In the genomic region with DNA sequence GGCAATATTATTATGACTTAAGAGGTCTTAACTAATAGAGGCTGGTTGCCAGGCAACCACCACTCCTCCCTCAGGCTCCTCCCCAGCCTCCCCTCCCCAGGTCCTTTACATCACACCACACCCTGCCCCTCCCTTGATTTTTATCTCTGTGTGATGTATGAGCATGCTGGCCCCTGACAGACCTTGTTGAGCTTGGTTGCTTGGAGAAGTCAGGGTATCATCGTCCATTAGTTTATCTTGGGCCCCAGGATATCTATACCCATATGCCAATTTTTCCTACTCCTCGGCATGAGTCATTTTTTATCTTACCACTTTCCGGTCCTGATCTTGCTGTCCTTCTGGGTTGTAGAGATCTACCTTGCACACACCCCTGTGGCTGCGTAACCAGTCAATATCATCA, we compare ENCODE assay signal across 24 cellular contexts. TPM values are rescaled to one million over a fixed set of nuclear protein-coding genes. Genes with fewer than 3 reads are reported as not detected.
"Had no signal": no experiment of that assay in that cellular context is flagged by ENCODE, and none has a peak within 500 bp of the region (broad histone marks: within the 10 kb centered on the region; RNA-seq: fewer than 3 reads in every experiment).

No MANE protein-coding gene starts in this region.

- H3K9me3 ChIP-seq: adrenal gland, lower lobe of right lung, sigmoid colon, spleen, thoracic aorta, upper lobe of left lung had no signal

- H3K27ac Mint-ChIP-seq: activated naive CD4-positive, alpha-beta T cell treated with anti-CD3 and anti-CD28 coated beads, Interleukin-2, amount 50 U/mL, for 24 hours; activated T-cell treated with anti-CD3 and anti-CD28 coated beads, Interleukin-2, amount 50 U/mL, for 72 hours; effector memory CD8-positive, alpha-beta T cell; mesothelial cell of epicardium; nephron; stimulated activated naive B cell treated with anti-CD40 and anti-IgM and Interleukin-4, amounts not matched to agents 10 μg/mL and 1 μg/mL and 100 μg/mL, for 72 hours had no signal

- H3K27me3 ChIP-seq: sigmoid colon, upper lobe of left lung had no signal

- H3K36me3 ChIP-seq: adrenal gland, lower lobe of right lung, sigmoid colon, spleen, thoracic aorta, upper lobe of left lung, WERI-Rb-1 had no signal

- H3K27ac ChIP-seq: adrenal gland, lower lobe of right lung, sigmoid colon, spleen, thoracic aorta, upper lobe of left lung, WERI-Rb-1 had no signal

- H3K9me3 Mint-ChIP-seq: activated naive CD4-positive, alpha-beta T cell treated with anti-CD3 and anti-CD28 coated beads, Interleukin-2, amount 50 U/mL, for 24 hours; activated T-cell treated with anti-CD3 and anti-CD28 coated beads, Interleukin-2, amount 50 U/mL, for 72 hours; effector memory CD8-positive, alpha-beta T cell; nephron; stimulated activated naive B cell treated with anti-CD40 and anti-IgM and Interleukin-4, amounts not matched to agents 10 μg/mL and 1 μg/mL and 100 μg/mL, for 72 hours had no signal

- H3K4me3 ChIP-seq: adrenal gland, lower lobe of right lung, sigmoid colon, spleen, thoracic aorta, upper lobe of left lung had no signal

- DNase-seq: activated CD4-positive, alpha-beta T cell treated with anti-CD3 and anti-CD28 coated beads for 1 hour; activated effector memory CD4-positive, alpha-beta T cell treated with anti-CD3 and anti-CD28 coated beads, Interleukin-2, amount 50 U/mL, for 16 hours; activated T-cell treated with anti-CD3 and anti-CD28 coated beads, Interleukin-2, amount 50 U/mL, for 72 hours; adrenal gland; effector memory CD8-positive, alpha-beta T cell; foreskin fibroblast; left cardiac atrium; lower lobe of right lung; nucleus accumbens; sigmoid colon; spleen; stimulated activated naive B cell treated with anti-CD40 and anti-IgM and Interleukin-4, amounts not matched to agents 10 μg/mL and 1 μg/mL and 100 μg/mL, for 72 hours; T1000; upper lobe of left lung; WERI-Rb-1 had no signal

- H3K4me1 ChIP-seq: adrenal gland, lower lobe of right lung, sigmoid colon, spleen, upper lobe of left lung had no signal

- ATAC-seq: activated T-cell treated with anti-CD3 and anti-CD28 coated beads, Interleukin-2, amount 50 U/mL, for 72 hours; effector memory CD8-positive, alpha-beta T cell; left cardiac atrium; lower lobe of right lung; stimulated activated naive B cell treated with anti-CD40 and anti-IgM and Interleukin-4, amounts not matched to agents 10 μg/mL and 1 μg/mL and 100 μg/mL, for 72 hours had no signal

- H3K4me3 Mint-ChIP-seq: activated naive CD4-positive, alpha-beta T cell treated with anti-CD3 and anti-CD28 coated beads, Interleukin-2, amount 50 U/mL, for 24 hours; activated T-cell treated with anti-CD3 and anti-CD28 coated beads, Interleukin-2, amount 50 U/mL, for 72 hours; effector memory CD8-positive, alpha-beta T cell; mesothelial cell of epicardium; nephron; stimulated activated naive B cell treated with anti-CD40 and anti-IgM and Interleukin-4, amounts not matched to agents 10 μg/mL and 1 μg/mL and 100 μg/mL, for 72 hours had no signal

- H3K27me3 Mint-ChIP-seq: activated naive CD4-positive, alpha-beta T cell treated with anti-CD3 and anti-CD28 coated beads, Interleukin-2, amount 50 U/mL, for 24 hours had no signal

- H3K36me3 Mint-ChIP-seq: activated naive CD4-positive, alpha-beta T cell treated with anti-CD3 and anti-CD28 coated beads, Interleukin-2, amount 50 U/mL, for 24 hours; mesothelial cell of epicardium; stimulated activated naive B cell treated with anti-CD40 and anti-IgM and Interleukin-4, amounts not matched to agents 10 μg/mL and 1 μg/mL and 100 μg/mL, for 72 hours had no signal

RNA-seq across cellular contexts. Expression of a gene that starts 2.5 kb away (rescaled TPM):
- total RNA-seq: activated CD8-positive, alpha-beta memory T cell treated with anti-CD3 and anti-CD28 coated beads for 36 hours; activated T-cell treated with anti-CD3 and anti-CD28 coated beads, Interleukin-2, amount 50 U/mL, for 72 hours; cardiac septum; dermis microvascular lymphatic vessel endothelial cell; glomerular endothelial cell; left cardiac atrium; lower lobe of right lung; mesothelial cell of epicardium; renal cortical epithelial cell; sigmoid colon; spleen; thoracic aorta; upper lobe of left lung had no signal
